In genomic region chr5:76703707-76704106, GRCh38 we compare ENCODE assay signal across 25 cellular contexts.
"Had no signal": no experiment of that assay in that cellular context is flagged by ENCODE, and none has a peak within 500 bp of the region (broad histone marks: within the 10 kb centered on the region; RNA-seq: fewer than 3 reads in every experiment).

No MANE protein-coding gene starts in this region.

- H3K27ac ChIP-seq: epithelial cell of prostate, esophagus muscularis mucosa, ovary, psoas muscle, sigmoid colon, spleen, thoracic aorta, transverse colon, upper lobe of right lung, uterus had no signal

- FAIRE-seq: endometrium, keratinocyte had no signal

- ATAC-seq: effector memory CD8-positive, alpha-beta T cell; left ventricle myocardium superior; naive thymus-derived CD8-positive, alpha-beta T cell; psoas muscle; stimulated activated memory B cell treated with anti-CD40 and anti-IgM and Interleukin-4, amounts not matched to agents 10 μg/mL and 1 μg/mL and 100 μg/mL, for 72 hours; upper lobe of right lung had no signal

- DNase-seq: cerebellar nuclear complex; cortex of kidney; effector memory CD8-positive, alpha-beta T cell; foreskin melanocyte; hypothalamus; left ventricle myocardium superior; naive thymus-derived CD8-positive, alpha-beta T cell; occipital lobe; ovary; posterior cingulate gyrus; psoas muscle; right cardiac atrium; sigmoid colon; spleen; stimulated activated CD4-positive, alpha-beta T cell treated with anti-CD3 and anti-CD28 coated beads, Interleukin-4, amount 100 ng/mL, for 4 hours; transverse colon; upper lobe of right lung; uterus had no signal

- H3K4me3 ChIP-seq: esophagus muscularis mucosa, lung, ovary, psoas muscle, sigmoid colon, spleen, thoracic aorta, transverse colon, upper lobe of right lung, uterus had no signal

- H3K36me3 ChIP-seq: ovary, sigmoid colon, thoracic aorta, uterus had no signal

- H3K9me3 ChIP-seq: esophagus muscularis mucosa, psoas muscle, sigmoid colon, spleen, thoracic aorta, transverse colon, upper lobe of right lung, uterus had no signal

- H3K27me3 ChIP-seq: esophagus muscularis mucosa, ovary, sigmoid colon, spleen, transverse colon, upper lobe of right lung, uterus had no signal

- H3K4me1 ChIP-seq: esophagus muscularis mucosa, psoas muscle, sigmoid colon, transverse colon, upper lobe of right lung, uterus had no signal
